In the genomic region with DNA sequence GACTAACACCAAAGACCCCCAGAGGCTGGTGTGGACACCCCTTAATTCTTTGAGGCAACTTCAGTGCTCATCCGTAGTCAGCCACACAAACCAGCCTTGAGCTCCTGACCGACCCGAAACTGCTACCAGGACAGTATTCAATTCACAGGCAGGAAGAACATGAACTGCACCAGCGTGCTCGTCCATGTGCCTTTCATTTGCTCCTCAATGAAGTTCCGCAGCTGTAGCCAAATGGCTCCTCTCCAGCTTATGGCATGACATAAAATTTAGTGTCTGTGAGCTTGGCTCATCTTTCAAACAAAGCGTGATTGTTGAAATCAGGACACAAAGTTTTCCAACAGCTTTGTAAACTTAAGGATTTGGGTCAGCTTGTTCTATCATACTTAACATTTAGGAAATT, we compare ENCODE assay signal across 15 cellular contexts.
A peak's percentile ranks its signal among the peaks of the same experiment; 100 is the strongest.
DNase-seq lines count a peak whose midpoint lies in the region; ATAC-seq and TF ChIP-seq lines count a peak whose summit lies in the region.
"Had no signal": no experiment of that assay in that cellular context is flagged by ENCODE, and none has a peak within 500 bp of the region (broad histone marks: within the 10 kb centered on the region; RNA-seq: fewer than 3 reads in every experiment).

No MANE protein-coding gene starts in this region.

- H3K4me3 ChIP-seq in adrenal gland (no peak overlapping the region), hepatocyte (no peak overlapping the region), H7 (ENCODE audit: insufficient read depth, low read depth, low read length) (no peak overlapping the region)
- H3K4me3 ChIP-seq: pancreas had no signal

- TF ChIP-seq POLR2A in adrenal gland (IDR thresholded peaks at IDR 0.05) (no peak), GM18505 (IDR thresholded peaks at IDR 0.05; ENCODE audit: borderline replicate concordance, extremely low read depth, insufficient read depth, insufficient read length) (no peak)

- no peak overlapping the region for H3K4me2 ChIP-seq in hepatocyte

- H3K4me1 ChIP-seq in adrenal gland (replicated peaks in 1 of 2), result no peaks in the 10 kb centered on the region
- no peaks in the 10 kb centered on the region for H3K4me1 ChIP-seq in hepatocyte (ENCODE audit: insufficient read depth)
- H3K4me1 ChIP-seq: pancreas had no signal

- H3K9me3 ChIP-seq in adrenal gland (replicated peaks in 1 of 3), result no peaks in the 10 kb centered on the region
- H3K9me3 ChIP-seq in hepatocyte (ENCODE audit: low read depth), result no peaks in the 10 kb centered on the region
- H3K9me3 ChIP-seq: pancreas had no signal

- no peaks in the 10 kb centered on the region for H3K27me3 ChIP-seq in adrenal gland
- H3K27me3 ChIP-seq in hepatocyte, result no peaks in the 10 kb centered on the region
- H3K27me3 ChIP-seq in H7 (ENCODE audit: control insufficient read depth, insufficient read depth, low read length), result no peaks in the 10 kb centered on the region
- H3K27me3 ChIP-seq: pancreas had no signal

- H3K79me2 ChIP-seq in hepatocyte, result no peaks in the 10 kb centered on the region

- TF ChIP-seq CTCF in adrenal gland (IDR thresholded peaks at IDR 0.05) (no peak), hepatocyte (IDR thresholded peaks at IDR 0.05; ENCODE audit: poor library complexity) (no peak)

- H4K20me1 ChIP-seq in hepatocyte (ENCODE audit: insufficient read depth, poor library complexity, severe bottlenecking), result no peaks in the 10 kb centered on the region

- ATAC-seq in sciatic nerve (peak; percentile 87), GM18505 (IDR thresholded peaks at IDR 0.05; ENCODE audit: unreplicated experiment) (no peak)
- ATAC-seq: activated T-cell treated with anti-CD3 and anti-CD28 coated beads, Interleukin-2, amount 50 U/mL, for 4 hours; pancreas had no signal

- intact Hi-C loops in adrenal gland (cut with DNase I) (no loop called here), sciatic nerve (cut with DNase I) (no loop called here)

- peak; percentile 10 for DNase-seq in COLO829 (ENCODE audit: low spot score)
- DNase-seq in adrenal gland, result peak in 6 of 7 donors; percentile 28 to 69 (median 40)
- peak; percentile 27 for DNase-seq in hepatocyte (ENCODE audit: low spot score)
- peak; percentile 67 for DNase-seq in sciatic nerve (ENCODE audit: low spot score)
- no peak for DNase-seq in H7
- no peak for DNase-seq in activated CD4-positive, alpha-beta T cell treated with anti-CD3 and anti-CD28 coated beads for 4 hours
- no peak for DNase-seq in DMS114 treated with DMSO at 0.1 percent for 48 hours (lab: John Stamatoyannopoulos, UW; ENCODE audit: unreplicated experiment)
- DNase-seq: activated CD4-positive, alpha-beta T cell treated with anti-CD3 and anti-CD28 coated beads, Interleukin-2, amount 10 ng/mL, durations not matched to agents 24 days and 14 days; activated T-cell treated with anti-CD3 and anti-CD28 coated beads, Interleukin-2, amount 50 U/mL, for 4 hours; amniotic stem cell; cortex of kidney; NCI-H2029; NCI-H748 treated with DMSO at 0.1 percent for 48 hours; pancreas had no signal

- H2AFZ ChIP-seq in hepatocyte, result no peak overlapping the region

- WGBS in adrenal gland, 4 donors, result 49 to 67% (median 56%) methylated on average over 4 to 7 of the region's 7 CpGs
- WGBS in hepatocyte (ENCODE audit: low lambda C conversion rate, missing lambda C conversion rate), result 77% methylated on average over 7 of the region's 7 CpGs

- H3K27ac ChIP-seq in adrenal gland (peak overlapping the region in 1 of 5 donors; percentile 49), hepatocyte (no peak overlapping the region)
- H3K27ac ChIP-seq: pancreas had no signal

- H3K36me3 ChIP-seq in adrenal gland (replicated peaks in 1 of 2) (no peaks in the 10 kb centered on the region), hepatocyte (replicated peaks; ENCODE audit: insufficient read depth, low read depth) (no peaks in the 10 kb centered on the region), H7 (replicated peaks; ENCODE audit: control insufficient read depth, insufficient read depth, low read length) (no peaks in the 10 kb centered on the region)
- H3K36me3 ChIP-seq: pancreas had no signal

- no peaks in the 10 kb centered on the region for H3K9me2 ChIP-seq in hepatocyte (replicated peaks; ENCODE audit: insufficient read depth)

Comparison
In these comparisons a context has a peak if more than half of its experiments do, and no peak if none do; other contexts are left out.
1. DNase-seq: peak in COLO829 (single experiment), adrenal gland (6 of 7), hepatocyte (single experiment) and sciatic nerve (single experiment); none in H7 (single experiment), activated CD4-positive, alpha-beta T cell treated with anti-CD3 and anti-CD28 coated beads for 4 hours (0 of 2) and DMS114 treated with DMSO at 0.1 percent for 48 hours (single experiment).